Comparison of ENCODE assay signal across 7 cellular contexts in the genomic region with DNA sequence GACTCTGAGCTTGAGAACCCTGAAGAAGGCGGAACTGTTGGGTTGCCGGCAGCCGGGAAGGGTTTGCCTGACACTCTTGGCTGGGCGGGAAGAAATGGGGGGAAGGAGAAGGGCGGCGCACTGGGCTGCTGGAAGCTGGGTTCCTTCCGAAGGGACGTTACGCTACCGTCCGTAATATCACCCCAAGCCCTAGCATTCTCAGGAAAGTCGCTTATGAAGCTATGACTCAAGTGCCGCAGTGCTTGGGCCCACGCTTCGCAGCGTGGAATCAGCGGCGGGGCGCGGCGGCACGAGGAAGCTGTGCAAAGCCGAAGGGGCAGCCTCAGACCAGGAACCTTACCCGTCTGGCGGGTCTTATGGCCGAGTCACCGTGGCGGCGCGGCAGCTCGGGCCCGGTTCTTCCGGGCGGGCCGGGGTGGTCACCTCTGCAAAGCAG. TPM values are rescaled to one million over a fixed set of nuclear protein-coding genes. Genes with fewer than 3 reads are reported as not detected.
DNase-seq lines count a peak whose midpoint lies in the region; ATAC-seq, FAIRE-seq and TF ChIP-seq lines count a peak whose summit lies in the region.

No MANE protein-coding gene starts in this region.

- no peak for TF ChIP-seq CTCF in D721Med (IDR thresholded peaks at IDR 0.05; ENCODE audit: insufficient read depth, missing control alignments)

- H3K36me3 Mint-ChIP-seq in activated CD4-positive, alpha-beta T cell treated with anti-CD3 and anti-CD28 coated beads, Interleukin-2, amount 10 ng/mL, durations not matched to agents 7 days and 5 days (ENCODE audit: low read depth): peaks cover 2% of the 10 kb centered on the region

- peak; percentile 66 for ATAC-seq in GM18909 (IDR thresholded peaks at IDR 0.05; ENCODE audit: poor library complexity, unreplicated experiment)
- ATAC-seq in HG03520 (IDR thresholded peaks at IDR 0.05; ENCODE audit: unreplicated experiment): peak; percentile 60

- H3K27ac Mint-ChIP-seq in activated CD4-positive, alpha-beta T cell treated with anti-CD3 and anti-CD28 coated beads, Interleukin-2, amount 10 ng/mL, durations not matched to agents 7 days and 5 days: peak overlapping the region; percentile 72

- CTCF ChIA-PET in activated CD4-positive, alpha-beta T cell treated with anti-CD3 and anti-CD28 coated beads, Interleukin-2, amount 10 ng/mL, durations not matched to agents 7 days and 5 days (lab: Charles Lee): interaction anchor here (0.6 to 0.9 kb wide), 3 partner anchors 87 to 105 kb away, joined by 3 read pairs; no protein-coding TSS in a partner anchor

- POLR2A ChIA-PET in activated CD4-positive, alpha-beta T cell treated with anti-CD3 and anti-CD28 coated beads, Interleukin-2, amount 10 ng/mL, durations not matched to agents 7 days and 5 days (lab: Charles Lee): interaction anchor here (0.6 kb wide), 1 partner anchor 40 kb away, joined by 3 read pairs; no protein-coding TSS in a partner anchor

- DNase-seq in activated CD4-positive, alpha-beta T cell treated with anti-CD3 and anti-CD28 coated beads, Interleukin-2, amount 10 ng/mL, durations not matched to agents 7 days and 5 days: peak; percentile 45
- peak; percentile 91 for DNase-seq in dermis blood vessel endothelial cell
- peak; percentile 37 to 93 for DNase-seq in lung microvascular endothelial cell (ENCODE audit: low read depth in 2 of 2)
- DNase-seq in stimulated activated CD4-positive, alpha-beta T cell treated with anti-CD3 and anti-CD28 coated beads, TNF-alpha, amount 100 ng/mL, for 1 hour (ENCODE audit: low read depth in 3 of 3, low spot score in 1 of 3): peak; percentile 3 to 64 (median 11)
- DNase-seq in D721Med (ENCODE audit: insufficient read length, low spot score): no peak

- H3K9me3 Mint-ChIP-seq in activated CD4-positive, alpha-beta T cell treated with anti-CD3 and anti-CD28 coated beads, Interleukin-2, amount 10 ng/mL, durations not matched to agents 7 days and 5 days: peaks cover 2% of the 10 kb centered on the region

- peaks cover 51% of the 10 kb centered on the region for H3K27me3 Mint-ChIP-seq in activated CD4-positive, alpha-beta T cell treated with anti-CD3 and anti-CD28 coated beads, Interleukin-2, amount 10 ng/mL, durations not matched to agents 7 days and 5 days

- H3K4me3 Mint-ChIP-seq in activated CD4-positive, alpha-beta T cell treated with anti-CD3 and anti-CD28 coated beads, Interleukin-2, amount 10 ng/mL, durations not matched to agents 7 days and 5 days: peak overlapping the region; percentile 67

- no peak for FAIRE-seq in D721Med (lab: Jason Lieb, UNC)

- H3K4me1 Mint-ChIP-seq in activated CD4-positive, alpha-beta T cell treated with anti-CD3 and anti-CD28 coated beads, Interleukin-2, amount 10 ng/mL, durations not matched to agents 7 days and 5 days: peaks cover 22% of the 10 kb centered on the region

RNA-seq across cellular contexts. Expression of a gene that starts 50.2 kb away (rescaled TPM):
- not detected for total RNA-seq in activated CD4-positive, alpha-beta T cell treated with anti-CD3 and anti-CD28 coated beads, Interleukin-2, amount 10 ng/mL, durations not matched to agents 7 days and 5 days
- total RNA-seq in dermis blood vessel endothelial cell: 0.05 TPM in 1 of 2 replicates, not detected in the other
- total RNA-seq in lung microvascular endothelial cell: under 0.01 TPM in 1 of 2 replicates, not detected in the other

RNA-seq across cellular contexts. Expression of a gene that starts 51.3 kb away (rescaled TPM):
- 1 to 10 TPM; 7.3 to 8.7 TPM for total RNA-seq in activated CD4-positive, alpha-beta T cell treated with anti-CD3 and anti-CD28 coated beads, Interleukin-2, amount 10 ng/mL, durations not matched to agents 7 days and 5 days
- total RNA-seq in dermis blood vessel endothelial cell (not detected in 2 replicates), lung microvascular endothelial cell (not detected in 2 replicates)
